17 cellular contexts compared by ENCODE assay signal in genomic region chr7:1355568-1356340, GRCh38.
DNase-seq lines count a peak whose midpoint lies in the region; ATAC-seq and TF ChIP-seq lines count a peak whose summit lies in the region.
"Had no signal": no experiment of that assay in that cellular context is flagged by ENCODE, and none has a peak within 500 bp of the region (broad histone marks: within the 10 kb centered on the region; RNA-seq: fewer than 3 reads in every experiment).

No MANE protein-coding gene starts in this region.

- H2AFZ ChIP-seq in PC-3 (ENCODE audit: low read length), result no peak overlapping the region

- H3K27me3 ChIP-seq in PC-3 (ENCODE audit: low read length) (peaks cover 6% of the 10 kb centered on the region), upper lobe of right lung (peaks cover 45% of the 10 kb centered on the region)

- H3K9me3 ChIP-seq in PC-3 (ENCODE audit: low read length) (no peaks in the 10 kb centered on the region), upper lobe of right lung (no peaks in the 10 kb centered on the region)

- H3K4me1 ChIP-seq in PC-3 (ENCODE audit: insufficient read depth, low read length) (no peaks in the 10 kb centered on the region), upper lobe of right lung (no peaks in the 10 kb centered on the region)

- H3K36me3 ChIP-seq in PC-3 (ENCODE audit: low read depth, low read length) (no peaks in the 10 kb centered on the region), upper lobe of right lung (no peaks in the 10 kb centered on the region)

- H3F3A ChIP-seq in PC-3 (ENCODE audit: low read length, unreplicated experiment), result no peaks in the 10 kb centered on the region

- no peak overlapping the region for H3K4me2 ChIP-seq in PC-3 (ENCODE audit: low read length)

- ATAC-seq in Right ventricle myocardium inferior (no peak), left cardiac atrium (no peak), PC-3 (peak; percentile 40; the same call in 1 of the 2 replicates), left colon (peak; percentile 94), upper lobe of right lung (no peak), esophagus mucosa (no peak)

- no peak overlapping the region for H3K9ac ChIP-seq in PC-3 (ENCODE audit: low read length)

- H4K20me1 ChIP-seq in PC-3 (ENCODE audit: low read length), result no peaks in the 10 kb centered on the region

- no TSS peak for BruUV-seq in PC-3 (replicated peaks; lab: Mats Ljungman, UMichigan)

- no peaks in the 10 kb centered on the region for H3K9me2 ChIP-seq in PC-3 (replicated peaks; ENCODE audit: low read length)

- no peak overlapping the region for H3K4me3 ChIP-seq in PC-3 (ENCODE audit: low read length)
- no peak overlapping the region for H3K4me3 ChIP-seq in upper lobe of right lung

- no peaks in the 10 kb centered on the region for H3K79me2 ChIP-seq in PC-3 (ENCODE audit: low read length)

- POLR2A ChIA-PET in PC-3 (lab: Charles Lee; ENCODE audit: unreplicated experiment), result no interaction called here

- DNase-seq in Right ventricle myocardium inferior (ENCODE audit: missing footprints), result peak; percentile 41
- no peak for DNase-seq in left cardiac atrium
- no peak for DNase-seq in PC-3
- peak in 1 of 2 donors; percentile 57 for DNase-seq in left colon
- DNase-seq in upper lobe of right lung, result peak; percentile 63
- no peak for DNase-seq in NCI-H146 (lab: John Stamatoyannopoulos, UW)
- DNase-seq in NCI-H1092 (lab: John Stamatoyannopoulos, UW), result no peak
- DNase-seq: activated CD4-positive, CD25-positive, alpha-beta regulatory T cell; amniotic stem cell; COR-L47; hippocampal formation; KG1; kidney glomerular epithelial cell; NCI-H2107; stimulated activated CD4-positive, alpha-beta T cell treated with anti-CD3 and anti-CD28 coated beads, Interleukin-4, amount 100 ng/mL, for 24 hours had no signal

- intact Hi-C loops in Right ventricle myocardium inferior (cut with DNase I), result no loop called here
- intact Hi-C loops in left cardiac atrium (cut with DNase I), result no loop called here
- intact Hi-C loops in PC-3 (cut with micrococcal nuclease), result no loop called here
- intact Hi-C loops in left colon (cut with DNase I, micrococcal nuclease), result no loop called here
- intact Hi-C loops in upper lobe of right lung (cut with DNase I), result no loop called here

- TF ChIP-seq CTCF in PC-3 (conservative IDR thresholded peaks at IDR 0.05; ENCODE audit: low read depth, low read length) (no peak), upper lobe of right lung (IDR thresholded peaks at IDR 0.05) (no peak)

- H3K27ac ChIP-seq in PC-3 (ENCODE audit: low read length) (no peak overlapping the region), upper lobe of right lung (no peak overlapping the region)
- H3K27ac ChIP-seq: RWPE1 had no signal

- CTCF ChIA-PET in PC-3 (lab: Charles Lee), result no interaction called here

Comparison
In these comparisons a context has a peak if more than half of its experiments do, and no peak if none do; other contexts are left out.
1. DNase-seq: peak in Right ventricle myocardium inferior (single experiment) and upper lobe of right lung (single experiment); none in left cardiac atrium (single experiment), PC-3 (single experiment), NCI-H146 (single experiment) and NCI-H1092 (single experiment).
2. ATAC-seq: peak in PC-3 (single experiment) and left colon (single experiment); none in Right ventricle myocardium inferior (single experiment), left cardiac atrium (0 of 2), upper lobe of right lung (single experiment) and esophagus mucosa (single experiment).